8 cellular contexts compared by ENCODE assay signal in genomic region chr5:160508780-160509361, GRCh38.
A peak's percentile ranks its signal among the peaks of the same experiment; 100 is the strongest.
DNase-seq lines count a peak whose midpoint lies in the region; ATAC-seq lines count a peak whose summit lies in the region.

No MANE protein-coding gene starts in this region.

- peaks cover 28% of the 10 kb centered on the region for H3K4me1 Mint-ChIP-seq in central memory CD8-positive, alpha-beta T cell

- H3K27ac ChIP-seq in BLaER1 treated with 17β-estradiol and CSF1 and Interleukin-3, amounts not matched to agents 10 nM and 100 nM, result peak overlapping the region in 4 of 11 experiments; percentile 22 to 84 (median 76); a peak in 5 of 22 replicates

- peak; percentile 56 for ATAC-seq in GM19023 (IDR thresholded peaks at IDR 0.05; ENCODE audit: unreplicated experiment)
- peak; percentile 63 for ATAC-seq in HG03135 (IDR thresholded peaks at IDR 0.05; ENCODE audit: unreplicated experiment)
- peak; percentile 54 for ATAC-seq in central memory CD8-positive, alpha-beta T cell (replicated peaks; ENCODE audit: extremely low read depth, poor library complexity, severe bottlenecking)

- DNase-seq in NCI-H2227 (lab: John Stamatoyannopoulos, UW; ENCODE audit: unreplicated experiment) (peak; percentile 74), kidney tubule cell (ENCODE audit: low spot score) (peak; percentile 86)
- peak in 3 of 4 experiments; percentile 34 to 41 (median 38) for DNase-seq in activated CD4-positive, CD25-positive, alpha-beta regulatory T cell (lab: John Stamatoyannopoulos, UW)
- DNase-seq in central memory CD8-positive, alpha-beta T cell (ENCODE audit: low spot score in 2 of 2), result peak; percentile 33 to 70
- DNase-seq in stimulated activated CD4-positive, alpha-beta T cell treated with anti-CD3 and anti-CD28 coated beads, TNF-alpha, amount 100 ng/mL, for 1 hour (ENCODE audit: low read depth in 3 of 3, low spot score in 1 of 3), result peak in 2 of 3 donors; percentile 26 to 35

- no peaks in the 10 kb centered on the region for H3K36me3 ChIP-seq in BLaER1 treated with 17β-estradiol and CSF1 and Interleukin-3, amounts not matched to agents 10 nM and 100 nM

- H3K4me1 ChIP-seq in BLaER1 treated with 17β-estradiol and CSF1 and Interleukin-3, amounts not matched to agents 10 nM and 100 nM, result peaks cover 42 to 53% (median 49%) of the 10 kb centered on the region in 10 experiments

- no peaks in the 10 kb centered on the region for H3K9me3 Mint-ChIP-seq in central memory CD8-positive, alpha-beta T cell

- no peaks in the 10 kb centered on the region for H4K20me1 ChIP-seq in BLaER1 treated with 17β-estradiol and CSF1 and Interleukin-3, amounts not matched to agents 10 nM and 100 nM

- peak overlapping the region; percentile 15 to 93 (median 51); a peak in 21 of 22 replicates for H3K4me2 ChIP-seq in BLaER1 treated with 17β-estradiol and CSF1 and Interleukin-3, amounts not matched to agents 10 nM and 100 nM

- peak overlapping the region; percentile 60 for H3K27ac Mint-ChIP-seq in central memory CD8-positive, alpha-beta T cell (ENCODE audit: low read depth)

- H3K27me3 Mint-ChIP-seq in central memory CD8-positive, alpha-beta T cell, result peaks cover 15% of the 10 kb centered on the region

- no peaks in the 10 kb centered on the region for H3K27me3 ChIP-seq in BLaER1 treated with 17β-estradiol and CSF1 and Interleukin-3, amounts not matched to agents 10 nM and 100 nM

- H3K9ac ChIP-seq in BLaER1 treated with 17β-estradiol and CSF1 and Interleukin-3, amounts not matched to agents 10 nM and 100 nM, result peak overlapping the region in 2 of 11 experiments; percentile 3 to 67; a peak in 4 of 22 replicates

- no peaks in the 10 kb centered on the region for H3K9me3 ChIP-seq in BLaER1 treated with 17β-estradiol and CSF1 and Interleukin-3, amounts not matched to agents 10 nM and 100 nM (replicated peaks in 1 of 11)

- peaks cover 17% of the 10 kb centered on the region for H3K36me3 Mint-ChIP-seq in central memory CD8-positive, alpha-beta T cell (ENCODE audit: insufficient read depth)

- no peak overlapping the region for H3K4me3 Mint-ChIP-seq in central memory CD8-positive, alpha-beta T cell

- no peak overlapping the region for H3K4me3 ChIP-seq in BLaER1 treated with 17β-estradiol and CSF1 and Interleukin-3, amounts not matched to agents 10 nM and 100 nM

Comparison
In these comparisons a context has a peak if more than half of its experiments do, and no peak if none do; other contexts are left out.
1. DNase-seq: peak in every context shown above with its lines; median percentile 86 in kidney tubule cell; 74 in NCI-H2227; 52 in central memory CD8-positive, alpha-beta T cell; 38 in activated CD4-positive, CD25-positive, alpha-beta regulatory T cell; 30 in stimulated activated CD4-positive, alpha-beta T cell treated with anti-CD3 and anti-CD28 coated beads, TNF-alpha, amount 100 ng/mL, for 1 hour.